ENCODE assay signal across 19 cellular contexts in genomic region chr1:113998361-113998760, GRCh38. TPM values are rescaled to one million over a fixed set of nuclear protein-coding genes. Genes with fewer than 3 reads are reported as not detected.
DNase-seq lines count a peak whose midpoint lies in the region; ATAC-seq lines count a peak whose summit lies in the region.
"Had no signal": no experiment of that assay in that cellular context is flagged by ENCODE, and none has a peak within 500 bp of the region (broad histone marks: within the 10 kb centered on the region; RNA-seq: fewer than 3 reads in every experiment).

No MANE protein-coding gene starts in this region.

- no peak overlapping the region for H3K4me2 ChIP-seq in GM23248 (ENCODE audit: unreplicated experiment)

- in situ Hi-C loops in GM23248 (cut with MboI) = loop anchor here (25.0 kb wide), 1 partner anchor 289 kb away; no protein-coding TSS in a partner anchor

- no peaks in the 10 kb centered on the region for H3K27me3 ChIP-seq in GM23248 (replicated peaks; ENCODE audit: insufficient read depth)
- H3K27me3 ChIP-seq: adrenal gland, Peyer's patch, transverse colon had no signal

- H3K36me3 ChIP-seq in GM23248 (ENCODE audit: low read depth) = no peaks in the 10 kb centered on the region
- H3K36me3 ChIP-seq: adrenal gland, Peyer's patch, transverse colon had no signal

- H3K79me2 ChIP-seq in GM23248 (ENCODE audit: insufficient read depth) = no peaks in the 10 kb centered on the region

- no peak overlapping the region for H3K4me3 ChIP-seq in GM23248
- H3K4me3 ChIP-seq: adrenal gland, Peyer's patch, transverse colon had no signal

- DNase-seq in Ammon's horn (ENCODE audit: low spot score) = peak; percentile 30
- DNase-seq in GM23248 = peak; percentile 22
- peak; percentile 42 for DNase-seq in RPMI7951 (ENCODE audit: low read depth)
- peak; percentile 52 for DNase-seq in foreskin melanocyte
- no peak for DNase-seq in NCI-H2107 treated with DMSO at 0.1 percent for 48 hours (lab: John Stamatoyannopoulos, UW; ENCODE audit: unreplicated experiment)
- DNase-seq: activated CD4-positive, alpha-beta T cell treated with anti-CD3 and anti-CD28 coated beads, Interleukin-2, amount 10 ng/mL, durations not matched to agents 7 days and 5 days; activated T-cell treated with anti-CD3 and anti-CD28 coated beads, Interleukin-2, amount 50 U/mL, for 72 hours; C1 segment of cervical spinal cord; hypothalamus; left ventricle myocardium superior; NCI-H2227 treated with DMSO at 0.1 percent for 48 hours; nephron progenitor cell; Peyer's patch; stimulated activated CD4-positive, alpha-beta T cell treated with anti-CD3 and anti-CD28 coated beads, Interleukin-2, amount 100 ng/mL, for 48 hours; transverse colon had no signal

- H3F3A ChIP-seq in GM23248 (ENCODE audit: insufficient read depth) = no peaks in the 10 kb centered on the region

- H4K20me1 ChIP-seq in GM23248 (ENCODE audit: insufficient read depth) = no peaks in the 10 kb centered on the region

- no peak overlapping the region for H2AFZ ChIP-seq in GM23248

- H3K9ac ChIP-seq in GM23248 = no peak overlapping the region

- H3K9me3 ChIP-seq in GM23248 (ENCODE audit: low read depth) = no peaks in the 10 kb centered on the region

- H3K9me2 ChIP-seq in GM23248 (ENCODE audit: insufficient read depth) = no peaks in the 10 kb centered on the region

- ATAC-seq in HG02981 (IDR thresholded peaks at IDR 0.05; ENCODE audit: unreplicated experiment) (no peak), GM18520 (IDR thresholded peaks at IDR 0.05; ENCODE audit: unreplicated experiment) (no peak), GM21390 (IDR thresholded peaks at IDR 0.05; ENCODE audit: unreplicated experiment) (no peak)
- ATAC-seq: activated T-cell treated with anti-CD3 and anti-CD28 coated beads, Interleukin-2, amount 50 U/mL, for 72 hours; left ventricle myocardium superior had no signal

- WGBS in GM23248 (ENCODE audit: low coverage in 1 of 2, low lambda C conversion rate in 2 of 2, missing lambda C conversion rate in 2 of 2), 2 experiments = 26 to 33% methylated on average over 4 of the region's 4 CpGs

- H3K4me1 ChIP-seq in GM23248 (ENCODE audit: insufficient read depth) = peaks cover 9% of the 10 kb centered on the region; the same call in 1 of the 2 replicates
- H3K4me1 ChIP-seq: Peyer's patch, transverse colon had no signal

- H3K27ac ChIP-seq in GM23248 = no peak overlapping the region
- H3K27ac ChIP-seq: Peyer's patch, transverse colon had no signal

RNA-seq across cellular contexts. Expression of gene OLFML3, which starts 19.1 kb away (rescaled TPM):
- total RNA-seq in GM23248 (2014; rRNA removed; shearing (Covaris generic)) = 156 and 168 TPM in 2 replicates
- 141 and 149 TPM in 2 replicates for polyA plus RNA-seq in GM23248 (2016; fragmentation: Nextera tagmentation; extraction: Ambion mirVana)
- 9.1 and 9.7 TPM in 2 replicates for total RNA-seq in RPMI7951 (2014; rRNA removed; shearing (Covaris generic))

Comparison
In these comparisons a context has a peak if more than half of its experiments do, and no peak if none do; other contexts are left out.
1. RNA of gene OLFML3, which starts 19.1 kb away (total RNA-seq): 156 to 168 TPM in GM23248; 9.1 to 9.7 TPM in RPMI7951; every median in the first group is over 10 times any median in the second.